7 cellular contexts compared by ENCODE assay signal in genomic region chr3:49276475-49277356, GRCh38. TPM values are rescaled to one million over a fixed set of nuclear protein-coding genes. Genes with fewer than 3 reads are reported as not detected.
DNase-seq lines count a peak whose midpoint lies in the region; ATAC-seq and TF ChIP-seq lines count a peak whose summit lies in the region.

Gene C3orf62 (minus strand): TSS chr3:49277232. CDS start chr3:49276872, 360 bp downstream.

- peak within 1 kb of the TSS in 1 of 2 experiments; percentile 71 for H3K18ac ChIP-seq in mesenchymal stem cell (ENCODE audit: low read depth in 1 of 2, low read length in 2 of 2)

- no peaks in the 10 kb centered on the region for H3K27me3 Mint-ChIP-seq in activated CD8-positive, alpha-beta memory T cell treated with anti-CD3 and anti-CD28 coated beads, Interleukin-2, amount 10 ng/mL, durations not matched to agents 7 days and 5 days

- no peak within 1 kb of the TSS for H3K23ac ChIP-seq in mesenchymal stem cell (ENCODE audit: low read length in 2 of 2)

- H3K4me3 Mint-ChIP-seq in activated CD8-positive, alpha-beta memory T cell treated with anti-CD3 and anti-CD28 coated beads, Interleukin-2, amount 10 ng/mL, durations not matched to agents 7 days and 5 days: peak within 1 kb of the TSS; percentile 78

- H4K20me1 ChIP-seq in MM.1S (ENCODE audit: insufficient read depth, low read length): no peaks in the 10 kb centered on the region

- CTCF ChIA-PET in activated CD8-positive, alpha-beta memory T cell treated with anti-CD3 and anti-CD28 coated beads, Interleukin-2, amount 10 ng/mL, durations not matched to agents 7 days and 5 days (lab: Charles Lee): interaction anchor here (0.9 kb wide), 1 partner anchor 56 kb away, joined by 3 read pairs; no protein-coding TSS in a partner anchor

- H3K9me3 Mint-ChIP-seq in activated CD8-positive, alpha-beta memory T cell treated with anti-CD3 and anti-CD28 coated beads, Interleukin-2, amount 10 ng/mL, durations not matched to agents 7 days and 5 days (ENCODE audit: low read depth): no peaks in the 10 kb centered on the region

- H3K79me2 ChIP-seq in MM.1S (ENCODE audit: low read length): no peaks in the 10 kb centered on the region

- H4K91ac ChIP-seq in mesenchymal stem cell (ENCODE audit: low read length): no peak within 1 kb of the TSS

- peaks cover 11% of the 10 kb centered on the region for H3K4me1 ChIP-seq in MM.1S (ENCODE audit: low read length)
- H3K4me1 ChIP-seq in endocrine pancreas (ENCODE audit: control insufficient read depth, insufficient read depth, low read length): no peaks in the 10 kb centered on the region
- peaks cover 6% of the 10 kb centered on the region for H3K4me1 ChIP-seq in mesenchymal stem cell (ENCODE audit: control insufficient read depth, insufficient read depth, low read depth, low read length)

- H3K4me3 ChIP-seq in MM.1S (ENCODE audit: low read length) (peak within 1 kb of the TSS; percentile 68), endocrine pancreas (ENCODE audit: control insufficient read depth, insufficient read depth, low read length) (peak within 1 kb of the TSS; percentile 66), mesenchymal stem cell (ENCODE audit: insufficient read depth in 1 of 2, low read depth in 1 of 2, low read length in 2 of 2) (peak within 1 kb of the TSS; percentile 42 to 77)

- no peak within 1 kb of the TSS for H2BK12ac ChIP-seq in mesenchymal stem cell (ENCODE audit: low read length in 2 of 2)

- H3K27me3 ChIP-seq in MM.1S (replicated peaks; ENCODE audit: insufficient read depth, low read length) (no peaks in the 10 kb centered on the region), endocrine pancreas (ENCODE audit: control insufficient read depth, insufficient read depth, low read length) (no peaks in the 10 kb centered on the region), mesenchymal stem cell (ENCODE audit: control insufficient read depth in 1 of 2, insufficient read depth in 1 of 2, low read length in 2 of 2) (no peaks in the 10 kb centered on the region)

- no peaks in the 10 kb centered on the region for H3K9me3 ChIP-seq in MM.1S (replicated peaks; ENCODE audit: insufficient read depth, low read length)
- H3K9me3 ChIP-seq in endocrine pancreas (ENCODE audit: control insufficient read depth, low read length): no peaks in the 10 kb centered on the region
- H3K9me3 ChIP-seq in mesenchymal stem cell (ENCODE audit: control insufficient read depth, low read length): no peaks in the 10 kb centered on the region

- H3K27ac ChIP-seq in MM.1S (ENCODE audit: low read length) (peak within 1 kb of the TSS; percentile 24; the same call in 1 of the 2 replicates), mesenchymal stem cell (ENCODE audit: low read length, poor library complexity, severe bottlenecking) (peak within 1 kb of the TSS; percentile 60)

- peaks cover 1% of the 10 kb centered on the region for H3K79me1 ChIP-seq in mesenchymal stem cell (replicated peaks; ENCODE audit: low read length, poor library complexity, severe bottlenecking)

- no peak for TF ChIP-seq CTCF in MM.1S (IDR thresholded peaks at IDR 0.05; ENCODE audit: low read length)

- H3K9ac ChIP-seq in MM.1S (ENCODE audit: low read length) (peak within 1 kb of the TSS; percentile 70; the same call in 1 of the 2 replicates), endocrine pancreas (ENCODE audit: control insufficient read depth, insufficient read depth, low read length) (peak within 1 kb of the TSS; percentile 32), mesenchymal stem cell (ENCODE audit: low read length) (peak within 1 kb of the TSS; percentile 93)

- no peaks in the 10 kb centered on the region for H3K36me3 ChIP-seq in MM.1S (replicated peaks; ENCODE audit: insufficient read depth, low read length)
- no peaks in the 10 kb centered on the region for H3K36me3 ChIP-seq in endocrine pancreas (ENCODE audit: control insufficient read depth, insufficient read depth, low read length)
- H3K36me3 ChIP-seq in mesenchymal stem cell (ENCODE audit: control insufficient read depth in 1 of 2, insufficient read depth in 2 of 2, low read depth in 1 of 2, low read length in 2 of 2): peaks cover 29 to 36% of the 10 kb centered on the region in 2 experiments

- H3K27ac Mint-ChIP-seq in activated CD8-positive, alpha-beta memory T cell treated with anti-CD3 and anti-CD28 coated beads, Interleukin-2, amount 10 ng/mL, durations not matched to agents 7 days and 5 days: peak within 1 kb of the TSS; percentile 91

- H2AK5ac ChIP-seq in mesenchymal stem cell (ENCODE audit: low read length, severe bottlenecking): no peak within 1 kb of the TSS

- no peak within 1 kb of the TSS for H3K14ac ChIP-seq in mesenchymal stem cell (ENCODE audit: low read length in 2 of 2)

- H3K4me1 Mint-ChIP-seq in activated CD8-positive, alpha-beta memory T cell treated with anti-CD3 and anti-CD28 coated beads, Interleukin-2, amount 10 ng/mL, durations not matched to agents 7 days and 5 days: peaks cover 22% of the 10 kb centered on the region

- H3K4me2 ChIP-seq in MM.1S (ENCODE audit: low read depth, low read length) (peak within 1 kb of the TSS; percentile 96), mesenchymal stem cell (ENCODE audit: low read length, poor library complexity, severe bottlenecking) (peak within 1 kb of the TSS; percentile 44)

- peaks cover 32% of the 10 kb centered on the region for H3K36me3 Mint-ChIP-seq in activated CD8-positive, alpha-beta memory T cell treated with anti-CD3 and anti-CD28 coated beads, Interleukin-2, amount 10 ng/mL, durations not matched to agents 7 days and 5 days

- DNase-seq in MM.1S: peak; percentile 74
- peak; percentile 87 for DNase-seq in activated CD8-positive, alpha-beta memory T cell treated with anti-CD3 and anti-CD28 coated beads, Interleukin-2, amount 10 ng/mL, durations not matched to agents 7 days and 5 days
- peak; percentile 66 for DNase-seq in mesenchymal stem cell
- peak; percentile 60 to 82 (median 65) for DNase-seq in stimulated activated CD4-positive, alpha-beta T cell treated with anti-CD3 and anti-CD28 coated beads, TNF-alpha, amount 100 ng/mL, for 48 hours (ENCODE audit: low read depth in 3 of 3)
- no peak for DNase-seq in HK-2 (ENCODE audit: unreplicated experiment)

- H4K8ac ChIP-seq in mesenchymal stem cell (ENCODE audit: low read length): peak within 1 kb of the TSS; percentile 27

- no peaks in the 10 kb centered on the region for H3K9me2 ChIP-seq in MM.1S (replicated peaks; ENCODE audit: insufficient read depth, low read length)

- ATAC-seq in GM19035 (IDR thresholded peaks at IDR 0.05; ENCODE audit: unreplicated experiment): peak; percentile 70
- ATAC-seq in activated CD8-positive, alpha-beta memory T cell treated with anti-CD3 and anti-CD28 coated beads, Interleukin-2, amount 10 ng/mL, durations not matched to agents 7 days and 5 days: peak; percentile 94

- no peak within 1 kb of the TSS for H2BK120ac ChIP-seq in mesenchymal stem cell (ENCODE audit: low read depth, low read length)

- peaks cover 10% of the 10 kb centered on the region; the same call in 1 of the 2 replicates for H3F3A ChIP-seq in MM.1S (ENCODE audit: insufficient read depth, low read length)

- peak within 1 kb of the TSS; percentile 29 to 65 for H3K4ac ChIP-seq in mesenchymal stem cell (ENCODE audit: low read depth in 1 of 2, low read length in 2 of 2)

- no peak within 1 kb of the TSS for H2BK15ac ChIP-seq in mesenchymal stem cell (ENCODE audit: low read depth, poor library complexity, severe bottlenecking)

- peak within 1 kb of the TSS; percentile 94 for H2AFZ ChIP-seq in MM.1S (ENCODE audit: low read length)
- no peak within 1 kb of the TSS for H2AFZ ChIP-seq in mesenchymal stem cell (ENCODE audit: low read depth, low read length)

- H2BK5ac ChIP-seq in mesenchymal stem cell (ENCODE audit: low read depth, low read length, poor library complexity, severe bottlenecking): no peak within 1 kb of the TSS

- 64% methylated on average over 48 of the region's 48 CpGs for WGBS in mesenchymal stem cell

RNA-seq across cellular contexts. Expression of gene C3orf62, which starts in this region (rescaled TPM):
- total RNA-seq in activated CD8-positive, alpha-beta memory T cell treated with anti-CD3 and anti-CD28 coated beads, Interleukin-2, amount 10 ng/mL, durations not matched to agents 7 days and 5 days: 1 to 10 TPM; 7.0 to 7.1 TPM
- polyA plus RNA-seq in mesenchymal stem cell (2013, experiment 1 of 2): 3.9 TPM
- polyA plus RNA-seq in mesenchymal stem cell (2013, experiment 2 of 2): 4.5 TPM

Comparison
In these comparisons a context has a peak if more than half of its experiments do, and no peak if none do; other contexts are left out.
1. H3K9ac ChIP-seq: peak in every context shown above with its lines; median percentile 93 in mesenchymal stem cell; 70 in MM.1S; 32 in endocrine pancreas.